Comparison of ENCODE assay signal across 1 cellular context in the genomic region with DNA sequence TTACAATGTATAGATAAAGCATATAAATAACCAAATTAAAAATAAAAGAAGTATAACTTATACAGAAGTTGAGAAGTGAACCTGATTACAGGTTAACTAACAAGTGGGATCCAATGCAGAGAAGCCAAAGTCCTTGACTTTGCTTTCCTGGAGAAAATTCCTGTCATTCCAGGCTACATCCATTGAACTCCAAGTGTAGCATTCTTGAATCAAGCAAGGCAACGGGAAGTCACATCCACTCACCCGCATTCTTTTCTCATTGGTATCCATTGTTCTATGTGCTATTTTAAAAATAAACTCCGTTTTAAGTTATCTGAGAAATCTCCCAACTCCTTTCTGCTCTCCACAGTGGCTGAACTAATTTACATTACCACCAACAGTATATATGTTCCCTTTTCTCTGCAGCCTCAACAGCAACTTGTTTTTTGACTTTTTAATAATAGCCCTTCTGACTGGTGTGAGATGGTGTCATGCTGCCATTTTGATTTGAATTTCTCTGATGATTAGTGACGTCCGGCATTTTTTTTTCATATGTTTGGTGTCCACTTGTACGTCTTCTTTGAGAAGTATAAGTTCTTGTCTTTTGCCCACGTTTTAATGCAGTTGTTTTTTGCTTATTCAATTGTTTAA.
TF ChIP-seq lines count a peak whose summit lies in the region.

No MANE protein-coding gene starts in this region.

TF ChIP-seq in H1, 55 proteins besides CTCF, POLR2A, EP300 and RAD21 (continued from another document):
- TF ChIP-seq, protein P1, sequence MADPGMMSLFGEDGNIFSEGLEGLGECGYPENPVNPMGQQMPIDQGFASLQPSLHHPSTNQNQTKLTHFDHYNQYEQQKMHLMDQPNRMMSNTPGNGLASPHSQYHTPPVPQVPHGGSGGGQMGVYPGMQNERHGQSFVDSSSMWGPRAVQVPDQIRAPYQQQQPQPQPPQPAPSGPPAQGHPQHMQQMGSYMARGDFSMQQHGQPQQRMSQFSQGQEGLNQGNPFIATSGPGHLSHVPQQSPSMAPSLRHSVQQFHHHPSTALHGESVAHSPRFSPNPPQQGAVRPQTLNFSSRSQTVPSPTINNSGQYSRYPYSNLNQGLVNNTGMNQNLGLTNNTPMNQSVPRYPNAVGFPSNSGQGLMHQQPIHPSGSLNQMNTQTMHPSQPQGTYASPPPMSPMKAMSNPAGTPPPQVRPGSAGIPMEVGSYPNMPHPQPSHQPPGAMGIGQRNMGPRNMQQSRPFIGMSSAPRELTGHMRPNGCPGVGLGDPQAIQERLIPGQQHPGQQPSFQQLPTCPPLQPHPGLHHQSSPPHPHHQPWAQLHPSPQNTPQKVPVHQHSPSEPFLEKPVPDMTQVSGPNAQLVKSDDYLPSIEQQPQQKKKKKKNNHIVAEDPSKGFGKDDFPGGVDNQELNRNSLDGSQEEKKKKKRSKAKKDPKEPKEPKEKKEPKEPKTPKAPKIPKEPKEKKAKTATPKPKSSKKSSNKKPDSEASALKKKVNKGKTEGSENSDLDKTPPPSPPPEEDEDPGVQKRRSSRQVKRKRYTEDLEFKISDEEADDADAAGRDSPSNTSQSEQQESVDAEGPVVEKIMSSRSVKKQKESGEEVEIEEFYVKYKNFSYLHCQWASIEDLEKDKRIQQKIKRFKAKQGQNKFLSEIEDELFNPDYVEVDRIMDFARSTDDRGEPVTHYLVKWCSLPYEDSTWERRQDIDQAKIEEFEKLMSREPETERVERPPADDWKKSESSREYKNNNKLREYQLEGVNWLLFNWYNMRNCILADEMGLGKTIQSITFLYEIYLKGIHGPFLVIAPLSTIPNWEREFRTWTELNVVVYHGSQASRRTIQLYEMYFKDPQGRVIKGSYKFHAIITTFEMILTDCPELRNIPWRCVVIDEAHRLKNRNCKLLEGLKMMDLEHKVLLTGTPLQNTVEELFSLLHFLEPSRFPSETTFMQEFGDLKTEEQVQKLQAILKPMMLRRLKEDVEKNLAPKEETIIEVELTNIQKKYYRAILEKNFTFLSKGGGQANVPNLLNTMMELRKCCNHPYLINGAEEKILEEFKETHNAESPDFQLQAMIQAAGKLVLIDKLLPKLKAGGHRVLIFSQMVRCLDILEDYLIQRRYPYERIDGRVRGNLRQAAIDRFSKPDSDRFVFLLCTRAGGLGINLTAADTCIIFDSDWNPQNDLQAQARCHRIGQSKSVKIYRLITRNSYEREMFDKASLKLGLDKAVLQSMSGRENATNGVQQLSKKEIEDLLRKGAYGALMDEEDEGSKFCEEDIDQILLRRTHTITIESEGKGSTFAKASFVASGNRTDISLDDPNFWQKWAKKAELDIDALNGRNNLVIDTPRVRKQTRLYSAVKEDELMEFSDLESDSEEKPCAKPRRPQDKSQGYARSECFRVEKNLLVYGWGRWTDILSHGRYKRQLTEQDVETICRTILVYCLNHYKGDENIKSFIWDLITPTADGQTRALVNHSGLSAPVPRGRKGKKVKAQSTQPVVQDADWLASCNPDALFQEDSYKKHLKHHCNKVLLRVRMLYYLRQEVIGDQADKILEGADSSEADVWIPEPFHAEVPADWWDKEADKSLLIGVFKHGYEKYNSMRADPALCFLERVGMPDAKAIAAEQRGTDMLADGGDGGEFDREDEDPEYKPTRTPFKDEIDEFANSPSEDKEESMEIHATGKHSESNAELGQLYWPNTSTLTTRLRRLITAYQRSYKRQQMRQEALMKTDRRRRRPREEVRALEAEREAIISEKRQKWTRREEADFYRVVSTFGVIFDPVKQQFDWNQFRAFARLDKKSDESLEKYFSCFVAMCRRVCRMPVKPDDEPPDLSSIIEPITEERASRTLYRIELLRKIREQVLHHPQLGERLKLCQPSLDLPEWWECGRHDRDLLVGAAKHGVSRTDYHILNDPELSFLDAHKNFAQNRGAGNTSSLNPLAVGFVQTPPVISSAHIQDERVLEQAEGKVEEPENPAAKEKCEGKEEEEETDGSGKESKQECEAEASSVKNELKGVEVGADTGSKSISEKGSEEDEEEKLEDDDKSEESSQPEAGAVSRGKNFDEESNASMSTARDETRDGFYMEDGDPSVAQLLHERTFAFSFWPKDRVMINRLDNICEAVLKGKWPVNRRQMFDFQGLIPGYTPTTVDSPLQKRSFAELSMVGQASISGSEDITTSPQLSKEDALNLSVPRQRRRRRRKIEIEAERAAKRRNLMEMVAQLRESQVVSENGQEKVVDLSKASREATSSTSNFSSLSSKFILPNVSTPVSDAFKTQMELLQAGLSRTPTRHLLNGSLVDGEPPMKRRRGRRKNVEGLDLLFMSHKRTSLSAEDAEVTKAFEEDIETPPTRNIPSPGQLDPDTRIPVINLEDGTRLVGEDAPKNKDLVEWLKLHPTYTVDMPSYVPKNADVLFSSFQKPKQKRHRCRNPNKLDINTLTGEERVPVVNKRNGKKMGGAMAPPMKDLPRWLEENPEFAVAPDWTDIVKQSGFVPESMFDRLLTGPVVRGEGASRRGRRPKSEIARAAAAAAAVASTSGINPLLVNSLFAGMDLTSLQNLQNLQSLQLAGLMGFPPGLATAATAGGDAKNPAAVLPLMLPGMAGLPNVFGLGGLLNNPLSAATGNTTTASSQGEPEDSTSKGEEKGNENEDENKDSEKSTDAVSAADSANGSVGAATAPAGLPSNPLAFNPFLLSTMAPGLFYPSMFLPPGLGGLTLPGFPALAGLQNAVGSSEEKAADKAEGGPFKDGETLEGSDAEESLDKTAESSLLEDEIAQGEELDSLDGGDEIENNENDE (IDR thresholded peaks at IDR 0.05; ENCODE audit: insufficient replicate concordance, low read length), result peak; percentile 77
- TF ChIP-seq SIN3A (conservative IDR thresholded peaks at IDR 0.05 in 1 of 2, IDR thresholded peaks at IDR 0.05 in 1 of 2; ENCODE audit: low read depth in 1 of 2, low read length in 2 of 2), result no peak
- TF ChIP-seq, protein P2, sequence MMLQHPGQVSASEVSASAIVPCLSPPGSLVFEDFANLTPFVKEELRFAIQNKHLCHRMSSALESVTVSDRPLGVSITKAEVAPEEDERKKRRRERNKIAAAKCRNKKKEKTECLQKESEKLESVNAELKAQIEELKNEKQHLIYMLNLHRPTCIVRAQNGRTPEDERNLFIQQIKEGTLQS (IDR thresholded peaks at IDR 0.05; ENCODE audit: insufficient read depth, low read depth, low read length), result no peak
- TF ChIP-seq EZH2 (IDR thresholded peaks at IDR 0.05; ENCODE audit: low read depth, low read length, severe bottlenecking), result no peak
- no peak for TF ChIP-seq SIRT6 (IDR thresholded peaks at IDR 0.05; ENCODE audit: low read length)
- no peak for TF ChIP-seq CREB1 (IDR thresholded peaks at IDR 0.05)
- no peak for TF ChIP-seq CHD2 (IDR thresholded peaks at IDR 0.05; ENCODE audit: low read length)
- TF ChIP-seq, protein P3, sequence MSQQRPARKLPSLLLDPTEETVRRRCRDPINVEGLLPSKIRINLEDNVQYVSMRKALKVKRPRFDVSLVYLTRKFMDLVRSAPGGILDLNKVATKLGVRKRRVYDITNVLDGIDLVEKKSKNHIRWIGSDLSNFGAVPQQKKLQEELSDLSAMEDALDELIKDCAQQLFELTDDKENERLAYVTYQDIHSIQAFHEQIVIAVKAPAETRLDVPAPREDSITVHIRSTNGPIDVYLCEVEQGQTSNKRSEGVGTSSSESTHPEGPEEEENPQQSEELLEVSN (IDR thresholded peaks at IDR 0.05), result no peak
- TF ChIP-seq ASH2L (IDR thresholded peaks at IDR 0.05; ENCODE audit: low read length), result no peak
- no peak for TF ChIP-seq BCL11A (IDR thresholded peaks at IDR 0.05; ENCODE audit: low read depth in 2 of 2, low read length in 2 of 2)
- no peak for TF ChIP-seq POLR2AphosphoS5 (IDR thresholded peaks at IDR 0.05; ENCODE audit: low read depth, low read length)
- no peak for TF ChIP-seq FOSL1 (IDR thresholded peaks at IDR 0.05; ENCODE audit: insufficient read depth, low read depth, low read length)
- TF ChIP-seq KDM1A (IDR thresholded peaks at IDR 0.05; ENCODE audit: borderline replicate concordance, low read length), result 0 out of 2 replicates have a peak, but pooled peaks have one; percentile 39
- TF ChIP-seq BRCA1 (IDR thresholded peaks at IDR 0.05; ENCODE audit: low read depth, low read length), result no peak
- TF ChIP-seq NANOG (IDR thresholded peaks at IDR 0.05; ENCODE audit: insufficient read depth, low read depth, low read length, poor library complexity, severe bottlenecking), result no peak
- no peak for TF ChIP-seq SRF (IDR thresholded peaks at IDR 0.05; ENCODE audit: low read depth, low read length)
- no peak for TF ChIP-seq SAP30 (IDR thresholded peaks at IDR 0.05; ENCODE audit: insufficient read depth, insufficient replicate concordance, low read length)
- no peak for TF ChIP-seq JUND (IDR thresholded peaks at IDR 0.05; ENCODE audit: low read length)
- TF ChIP-seq TEAD4 (IDR thresholded peaks at IDR 0.05; ENCODE audit: low read depth, low read length), result peak; percentile 98
- no peak for TF ChIP-seq CBX5 (IDR thresholded peaks at IDR 0.05; ENCODE audit: low read depth, low read length)
- no peak for TF ChIP-seq CHD1 (IDR thresholded peaks at IDR 0.05; ENCODE audit: low read depth, low read length)
- no peak for TF ChIP-seq TBP (IDR thresholded peaks at IDR 0.05; ENCODE audit: low read depth, low read length)
- no peak for TF ChIP-seq HDAC6 (IDR thresholded peaks at IDR 0.05; ENCODE audit: low read depth, low read length)
- TF ChIP-seq RBBP5 (IDR thresholded peaks at IDR 0.05; ENCODE audit: borderline replicate concordance, low read depth, low read length), result no peak
- TF ChIP-seq HDAC2 (IDR thresholded peaks at IDR 0.05; ENCODE audit: borderline replicate concordance in 1 of 2, low read depth in 2 of 2, low read length in 2 of 2), result peak in 1 of 2 experiments; percentile 42; a peak in 1 of 4 replicates
- no peak for TF ChIP-seq POU5F1 (IDR thresholded peaks at IDR 0.05; ENCODE audit: low read depth, low read length)
- TF ChIP-seq TCF12 (IDR thresholded peaks at IDR 0.05; ENCODE audit: low read depth, low read length), result no peak
- no peak for TF ChIP-seq CEBPB (IDR thresholded peaks at IDR 0.05; ENCODE audit: low read depth, low read length)
- TF ChIP-seq SP2 (IDR thresholded peaks at IDR 0.05; ENCODE audit: low read length), result no peak
- no peak for TF ChIP-seq SUZ12 (IDR thresholded peaks at IDR 0.05; ENCODE audit: low read length)
- TF ChIP-seq TAF1 (IDR thresholded peaks at IDR 0.05; ENCODE audit: low read depth, low read length), result no peak
- TF ChIP-seq RXRA (IDR thresholded peaks at IDR 0.05; ENCODE audit: insufficient read depth, low read depth, low read length), result no peak
- TF ChIP-seq RFX5 (IDR thresholded peaks at IDR 0.05; ENCODE audit: borderline replicate concordance, low read depth, low read length), result no peak
- no peak for TF ChIP-seq CBX8 (IDR thresholded peaks at IDR 0.05; ENCODE audit: borderline replicate concordance, low read depth, low read length)
- TF ChIP-seq, protein P4, sequence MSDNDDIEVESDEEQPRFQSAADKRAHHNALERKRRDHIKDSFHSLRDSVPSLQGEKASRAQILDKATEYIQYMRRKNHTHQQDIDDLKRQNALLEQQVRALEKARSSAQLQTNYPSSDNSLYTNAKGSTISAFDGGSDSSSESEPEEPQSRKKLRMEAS (IDR thresholded peaks at IDR 0.05), result no peak
